28 cellular contexts compared by ENCODE assay signal in genomic region chr5:42491699-42492098, GRCh38.
DNase-seq lines count a peak whose midpoint lies in the region; ATAC-seq and TF ChIP-seq lines count a peak whose summit lies in the region.
"Had no signal": no experiment of that assay in that cellular context is flagged by ENCODE, and none has a peak within 500 bp of the region (broad histone marks: within the 10 kb centered on the region; RNA-seq: fewer than 3 reads in every experiment).

No MANE protein-coding gene starts in this region.

- peak overlapping the region; percentile 14 for H3K9ac ChIP-seq in adipocyte (ENCODE audit: low read length)

- H3K9me2 ChIP-seq in hepatocyte (replicated peaks; ENCODE audit: insufficient read depth), result no peaks in the 10 kb centered on the region

- WGBS in hepatocyte (ENCODE audit: low lambda C conversion rate, missing lambda C conversion rate), result 42% methylated on average over 3 of the region's 3 CpGs
- 90% methylated on average over 3 of the region's 3 CpGs for WGBS in right lobe of liver (ENCODE audit: insufficient coverage, low coverage, low lambda C conversion rate, missing lambda C conversion rate)

- H2AFZ ChIP-seq in hepatocyte, result no peak overlapping the region
- H2AFZ ChIP-seq: PC-9 had no signal

- no peak overlapping the region for H3K4me3 ChIP-seq in adipocyte (ENCODE audit: low read length)
- H3K4me3 ChIP-seq in hepatocyte, result no peak overlapping the region
- H3K4me3 ChIP-seq in lower lobe of right lung, result no peak overlapping the region
- no peak overlapping the region for H3K4me3 ChIP-seq in right lobe of liver
- H3K4me3 ChIP-seq: A549, esophagus squamous epithelium, PC-9, prostate gland had no signal

- H3K27ac ChIP-seq in hepatocyte, result peak overlapping the region; percentile 59
- H3K27ac ChIP-seq in lower lobe of right lung, result no peak overlapping the region
- no peak overlapping the region for H3K27ac ChIP-seq in right lobe of liver
- H3K27ac ChIP-seq: A549, esophagus squamous epithelium, neutrophil, PC-9, prostate gland had no signal

- H3K4me2 ChIP-seq in hepatocyte, result no peak overlapping the region
- H3K4me2 ChIP-seq: A549, PC-9 had no signal

- peak; percentile 20 for ATAC-seq in omental fat pad (ENCODE audit: low FRiP score)
- no peak for ATAC-seq in lower lobe of right lung
- ATAC-seq in HG02623 (IDR thresholded peaks at IDR 0.05; ENCODE audit: unreplicated experiment), result no peak
- ATAC-seq in right lobe of liver, result no peak
- ATAC-seq: A549, Right ventricle myocardium inferior had no signal

- H3K9me3 ChIP-seq in adipocyte (ENCODE audit: control insufficient read depth, low read length) (no peaks in the 10 kb centered on the region), hepatocyte (ENCODE audit: low read depth) (no peaks in the 10 kb centered on the region), lower lobe of right lung (no peaks in the 10 kb centered on the region), right lobe of liver (no peaks in the 10 kb centered on the region)
- H3K9me3 ChIP-seq: A549, esophagus squamous epithelium, neutrophil, prostate gland had no signal

- DNase-seq in AG20443 (ENCODE audit: low spot score) (peak; percentile 21), adipocyte (ENCODE audit: low read depth) (no peak), hepatocyte (ENCODE audit: low spot score) (no peak), omental fat pad (ENCODE audit: low spot score) (no peak), lower lobe of right lung (no peak), NCI-H748 treated with DMSO at 0.1 percent for 48 hours (lab: John Stamatoyannopoulos, UW) (no peak), right lobe of liver (no peak)
- DNase-seq: activated CD4-positive, alpha-beta T cell treated with anti-CD3 and anti-CD28 coated beads, Interleukin-2, amount 50 U/mL, for 1 hour; activated naive CD4-positive, alpha-beta T cell; activated T-cell treated with anti-CD3 and anti-CD28 coated beads, Interleukin-2, amount 50 U/mL, for 48 hours; amniotic stem cell; CD8-positive, alpha-beta memory T cell; DMS 273 treated with DMSO at 0.1 percent for 48 hours; esophagus squamous epithelium; H9; NCI-H1092 treated with DMSO at 0.1 percent for 48 hours; NCI-H187; NCI-H2171 treated with DMSO at 0.1 percent for 48 hours; NCI-H524; NK-92 treated with Interleukin-12 subunit alpha and Interleukin-12 subunit beta, amount 100 ng/mL, for 24 hours; small intestine; stimulated activated CD4-positive, alpha-beta T cell treated with anti-CD3 and anti-CD28 coated beads, Interleukin-1b, Interleukin-23, amount 100 ng/mL, for 48 hours had no signal

- H3K27me3 ChIP-seq in adipocyte (replicated peaks; ENCODE audit: control insufficient read depth, insufficient read depth, low read length) (no peaks in the 10 kb centered on the region), hepatocyte (no peaks in the 10 kb centered on the region), lower lobe of right lung (ENCODE audit: low read depth) (no peaks in the 10 kb centered on the region), right lobe of liver (no peaks in the 10 kb centered on the region)
- H3K27me3 ChIP-seq: esophagus squamous epithelium, neutrophil had no signal

- H3K36me3 ChIP-seq in adipocyte (ENCODE audit: control insufficient read depth, insufficient read depth, low read length, severe bottlenecking) (peaks cover 18% of the 10 kb centered on the region), hepatocyte (replicated peaks; ENCODE audit: insufficient read depth, low read depth) (no peaks in the 10 kb centered on the region), lower lobe of right lung (no peaks in the 10 kb centered on the region), right lobe of liver (no peaks in the 10 kb centered on the region)
- H3K36me3 ChIP-seq: esophagus squamous epithelium, neutrophil, prostate gland had no signal

- no peak for TF ChIP-seq POLR2A in right lobe of liver (IDR thresholded peaks at IDR 0.05)

- H3K4me1 ChIP-seq in adipocyte (ENCODE audit: control insufficient read depth, insufficient read depth, low read length), result peaks cover 50% of the 10 kb centered on the region
- no peaks in the 10 kb centered on the region for H3K4me1 ChIP-seq in hepatocyte (ENCODE audit: insufficient read depth)
- no peaks in the 10 kb centered on the region for H3K4me1 ChIP-seq in lower lobe of right lung
- peaks cover 0 to 12% (median 2%) of the 10 kb centered on the region in 4 donors for H3K4me1 ChIP-seq in right lobe of liver
- H3K4me1 ChIP-seq: A549, prostate gland had no signal

- peaks cover 6% of the 10 kb centered on the region for H3K79me2 ChIP-seq in hepatocyte

- TF ChIP-seq CTCF in hepatocyte (IDR thresholded peaks at IDR 0.05; ENCODE audit: poor library complexity) (no peak), omental fat pad (IDR thresholded peaks at IDR 0.05) (no peak), lower lobe of right lung (IDR thresholded peaks at IDR 0.05) (no peak), right lobe of liver (IDR thresholded peaks at IDR 0.05) (no peak)

- intact Hi-C loops in lower lobe of right lung (cut with DNase I), result no loop called here
- intact Hi-C loops in right lobe of liver (cut with DNase I), result no loop called here

- no peaks in the 10 kb centered on the region for H4K20me1 ChIP-seq in hepatocyte (ENCODE audit: insufficient read depth, poor library complexity, severe bottlenecking)
